14 cellular contexts compared by ENCODE assay signal in genomic region chr11:96391698-96392307, GRCh38. TPM values are rescaled to one million over a fixed set of nuclear protein-coding genes. Genes with fewer than 3 reads are reported as not detected.
A peak's percentile ranks its signal among the peaks of the same experiment; 100 is the strongest.
DNase-seq lines count a peak whose midpoint lies in the region; FAIRE-seq and TF ChIP-seq lines count a peak whose summit lies in the region.
"Had no signal": no experiment of that assay in that cellular context is flagged by ENCODE, and none has a peak within 500 bp of the region (broad histone marks: within the 10 kb centered on the region; RNA-seq: fewer than 3 reads in every experiment).

No MANE protein-coding gene starts in this region.

- CTCF ChIA-PET in MCF 10A (lab: Yijun Ruan, JAX), result interaction anchor here (0.6 to 1.4 kb wide), 7 partner anchors 12 to 1738 kb away, joined by 3 to 7 read pairs (median 3); partner anchors contain the start of gene MAML2
- CTCF ChIA-PET in CD8-positive, alpha-beta memory T cell (lab: Charles Lee), result no interaction called here

- H3K27me3 Mint-ChIP-seq in MCF 10A (ENCODE audit: insufficient read depth, unreplicated experiment) (no peaks in the 10 kb centered on the region), endodermal cell (ENCODE audit: insufficient read depth) (no peaks in the 10 kb centered on the region), type B pancreatic cell (no peaks in the 10 kb centered on the region)
- H3K27me3 Mint-ChIP-seq in CD8-positive, alpha-beta memory T cell, result no peaks in the 10 kb centered on the region
- H3K27me3 Mint-ChIP-seq: CD4-positive, alpha-beta memory T cell had no signal

- no peak overlapping the region for H3K4me3 ChIP-seq in breast epithelium
- H3K4me3 ChIP-seq in endodermal cell (ENCODE audit: low read length), result peak overlapping the region; percentile 93
- no peak overlapping the region for H3K4me3 ChIP-seq in CD8-positive, alpha-beta memory T cell (ENCODE audit: low read length)
- H3K4me3 ChIP-seq: cardiac muscle cell, vagina had no signal

- no peaks in the 10 kb centered on the region for H3K9me3 ChIP-seq in breast epithelium
- peaks cover 21% of the 10 kb centered on the region for H3K9me3 ChIP-seq in endodermal cell (ENCODE audit: control insufficient read depth, low read length)
- H3K9me3 ChIP-seq in CD8-positive, alpha-beta memory T cell (ENCODE audit: low read length), result no peaks in the 10 kb centered on the region
- H3K9me3 ChIP-seq: vagina had no signal

- H3K27ac Mint-ChIP-seq in MCF 10A (ENCODE audit: low read depth, unreplicated experiment), result no peak overlapping the region
- H3K27ac Mint-ChIP-seq in endodermal cell, result no peak overlapping the region
- no peak overlapping the region for H3K27ac Mint-ChIP-seq in type B pancreatic cell
- peak overlapping the region in 2 of 8 donors; percentile 41 to 60 for H3K27ac Mint-ChIP-seq in CD8-positive, alpha-beta memory T cell

- H3K9ac ChIP-seq in endodermal cell (ENCODE audit: extremely low read depth, low read length, poor library complexity, severe bottlenecking), result no peak overlapping the region

- no peaks in the 10 kb centered on the region for H3K27me3 ChIP-seq in breast epithelium
- no peaks in the 10 kb centered on the region for H3K27me3 ChIP-seq in endodermal cell (ENCODE audit: control insufficient read depth, insufficient read depth, low read length, poor library complexity, severe bottlenecking)
- no peaks in the 10 kb centered on the region for H3K27me3 ChIP-seq in CD8-positive, alpha-beta memory T cell (ENCODE audit: insufficient read depth, low read length, poor library complexity, severe bottlenecking)
- H3K27me3 ChIP-seq: cardiac muscle cell, vagina had no signal

- H3K36me3 Mint-ChIP-seq in MCF 10A (ENCODE audit: insufficient read depth, unreplicated experiment), result peaks cover 4% of the 10 kb centered on the region
- H3K36me3 Mint-ChIP-seq in endodermal cell (ENCODE audit: low read depth), result peaks cover 17% of the 10 kb centered on the region
- H3K36me3 Mint-ChIP-seq in type B pancreatic cell, result peaks cover 22% of the 10 kb centered on the region
- peaks cover 0 to 17% (median 2%) of the 10 kb centered on the region in 3 donors for H3K36me3 Mint-ChIP-seq in CD8-positive, alpha-beta memory T cell

- no peak overlapping the region for H3K27ac ChIP-seq in breast epithelium
- H3K27ac ChIP-seq in endodermal cell (ENCODE audit: low read depth, low read length), result no peak overlapping the region
- H3K27ac ChIP-seq in CD8-positive, alpha-beta memory T cell (ENCODE audit: low read depth, low read length), result no peak overlapping the region
- H3K27ac ChIP-seq: cardiac muscle cell, vagina had no signal

- TF ChIP-seq POLR2A in breast epithelium (IDR thresholded peaks at IDR 0.05) (no peak), H54 (IDR thresholded peaks at IDR 0.05; ENCODE audit: low read depth, low read length) (no peak)

- POLR2A ChIA-PET in MCF 10A (lab: Yijun Ruan, JAX), result no interaction called here
- POLR2A ChIA-PET in CD8-positive, alpha-beta memory T cell (lab: Charles Lee), result no interaction called here

- H3K4me1 ChIP-seq in breast epithelium (peaks cover 0 to 12% of the 10 kb centered on the region in 2 donors), endodermal cell (ENCODE audit: control insufficient read depth, insufficient read depth, low read length) (peaks cover 3% of the 10 kb centered on the region)
- peaks cover 21% of the 10 kb centered on the region for H3K4me1 ChIP-seq in CD8-positive, alpha-beta memory T cell (ENCODE audit: insufficient read depth, low read length)

- no peak for FAIRE-seq in H54 (lab: Jason Lieb, UNC)

- H3K9me3 Mint-ChIP-seq in MCF 10A (ENCODE audit: unreplicated experiment) (no peaks in the 10 kb centered on the region), endodermal cell (peaks cover 14% of the 10 kb centered on the region), type B pancreatic cell (peaks cover 12% of the 10 kb centered on the region)
- H3K9me3 Mint-ChIP-seq in CD8-positive, alpha-beta memory T cell, result peaks cover 0 to 2% (median 0%) of the 10 kb centered on the region in 5 donors
- H3K9me3 Mint-ChIP-seq: CD4-positive, alpha-beta memory T cell had no signal

- H3K36me3 ChIP-seq in breast epithelium (no peaks in the 10 kb centered on the region), endodermal cell (ENCODE audit: control insufficient read depth, insufficient read depth, low read length) (peaks cover 9% of the 10 kb centered on the region)
- H3K36me3 ChIP-seq in CD8-positive, alpha-beta memory T cell (ENCODE audit: insufficient read depth, low read length), result no peaks in the 10 kb centered on the region
- H3K36me3 ChIP-seq: cardiac muscle cell, vagina had no signal

- intact Hi-C loops in MCF 10A (cut with micrococcal nuclease) (loop anchor here (2.0 kb wide), 1 partner anchor 337 kb away; no protein-coding TSS in a partner anchor), breast epithelium (cut with DNase I; ENCODE audit: low total_unique reads) (no loop called here)

- H3K4me1 Mint-ChIP-seq in MCF 10A (ENCODE audit: insufficient read depth, unreplicated experiment) (peaks cover 11% of the 10 kb centered on the region), endodermal cell (peaks cover 11% of the 10 kb centered on the region), type B pancreatic cell (ENCODE audit: unreplicated experiment) (peaks cover 24% of the 10 kb centered on the region)
- H3K4me1 Mint-ChIP-seq in CD8-positive, alpha-beta memory T cell, result peaks cover 33 to 51% (median 47%) of the 10 kb centered on the region in 3 donors

- WGBS in endodermal cell (ENCODE audit: insufficient coverage in 1 of 2, insufficient read length in 1 of 2), 2 experiments, result 93 to 100% methylated on average over 3 of the region's 3 CpGs

- DNase-seq in MCF 10A (ENCODE audit: unreplicated experiment) (no peak), breast epithelium (ENCODE audit: low spot score in 2 of 2) (no peak), RKO (ENCODE audit: low spot score) (peak; percentile 17), endodermal cell (no peak), type B pancreatic cell (ENCODE audit: extremely low spot score, unreplicated experiment) (no peak), H54 (ENCODE audit: insufficient read length, low spot score) (no peak)
- DNase-seq in stimulated activated naive CD4-positive, alpha-beta T cell treated with Interleukin-2 at 50 U/mL for 16 hours (lab: John Stamatoyannopoulos, UW), result no peak
- DNase-seq in CD8-positive, alpha-beta memory T cell, result no peak
- DNase-seq: activated CD4-positive, alpha-beta T cell treated with anti-CD3 and anti-CD28 coated beads for 4 hours; CD4-positive, alpha-beta memory T cell; retina; SHP77 had no signal

- TF ChIP-seq CTCF in MCF 10A (IDR thresholded peaks at IDR 0.05; ENCODE audit: unreplicated experiment) (no peak), breast epithelium (IDR thresholded peaks at IDR 0.05) (no peak), endodermal cell (conservative IDR thresholded peaks at IDR 0.05) (no peak), type B pancreatic cell (conservative IDR thresholded peaks at IDR 0.05) (no peak)

- peak overlapping the region; percentile 42 for H3K4me3 Mint-ChIP-seq in MCF 10A (ENCODE audit: unreplicated experiment)
- no peak overlapping the region for H3K4me3 Mint-ChIP-seq in endodermal cell
- H3K4me3 Mint-ChIP-seq in type B pancreatic cell, result peak overlapping the region; percentile 72
- H3K4me3 Mint-ChIP-seq in CD8-positive, alpha-beta memory T cell, result peak overlapping the region in 3 of 7 donors; percentile 32 to 96 (median 49)

- no TSS peak for BruUV-seq in MCF 10A (replicated peaks; lab: Mats Ljungman, UMichigan)

RNA-seq across cellular contexts. Expression of gene JRKL, which starts 2.0 kb away (rescaled TPM):
- 11.5 and 16.3 TPM in 2 replicates for total RNA-seq in MCF 10A (2022)
- 10 to 100 TPM in 1 of 3 donors, 1 to 10 TPM in 2; 6.7 to 11.4 (median 9.2) TPM for total RNA-seq in breast epithelium
- 1 to 10 TPM; 6.2 to 8.4 TPM for total RNA-seq in endodermal cell
- 10.2 TPM for polyA plus RNA-seq in endodermal cell (2013, experiment 1 of 2)
- 9.9 TPM for polyA plus RNA-seq in endodermal cell (2013, experiment 2 of 2)
- 11.5 and 13.9 TPM in 2 replicates for total RNA-seq in type B pancreatic cell (ENCODE audit: low replicate concordance)
- total RNA-seq in CD8-positive, alpha-beta memory T cell, result 10 to 100 TPM in 1 of 2 experiments, 1 to 10 TPM in 1; 9.7 to 10.4 TPM
- 2.5 TPM for polyA plus RNA-seq in CD8-positive, alpha-beta memory T cell

RNA-seq across cellular contexts. Expression of gene CCDC82, which starts 2.1 kb away (rescaled TPM):
- total RNA-seq in MCF 10A (2022) (15.8 and 21.4 TPM in 2 replicates), breast epithelium (10 to 100 TPM; 27.2 to 30.7 (median 29.5) TPM), endodermal cell (10 to 100 TPM; 16.3 to 25.7 TPM), type B pancreatic cell (ENCODE audit: low replicate concordance) (15.2 and 21.7 TPM in 2 replicates)
- 37.8 TPM for polyA plus RNA-seq in endodermal cell (2013, experiment 1 of 2)
- polyA plus RNA-seq in endodermal cell (2013, experiment 2 of 2), result 40.4 TPM
- 10 to 100 TPM; 23.4 to 25.3 TPM for total RNA-seq in CD8-positive, alpha-beta memory T cell
- 28.2 TPM for polyA plus RNA-seq in CD8-positive, alpha-beta memory T cell

RNA-seq across cellular contexts. Expression of gene MAML2, which starts 48.8 kb away (rescaled TPM):
- total RNA-seq in MCF 10A (2022) (5.3 and 8.6 TPM in 2 replicates), breast epithelium (10 to 100 TPM; 45.6 to 82.8 (median 68.2) TPM), endodermal cell (1 to 10 TPM; 6.6 to 8.0 TPM), type B pancreatic cell (ENCODE audit: low replicate concordance) (20.8 and 33.6 TPM in 2 replicates)
- 16.1 TPM for polyA plus RNA-seq in endodermal cell (2013, experiment 1 of 2)
- 18.3 TPM for polyA plus RNA-seq in endodermal cell (2013, experiment 2 of 2)
- 10 to 100 TPM; 15.6 to 15.9 TPM for total RNA-seq in CD8-positive, alpha-beta memory T cell
- polyA plus RNA-seq in CD8-positive, alpha-beta memory T cell, result 11.1 TPM
